21 cellular contexts compared by ENCODE assay signal in the genomic region with DNA sequence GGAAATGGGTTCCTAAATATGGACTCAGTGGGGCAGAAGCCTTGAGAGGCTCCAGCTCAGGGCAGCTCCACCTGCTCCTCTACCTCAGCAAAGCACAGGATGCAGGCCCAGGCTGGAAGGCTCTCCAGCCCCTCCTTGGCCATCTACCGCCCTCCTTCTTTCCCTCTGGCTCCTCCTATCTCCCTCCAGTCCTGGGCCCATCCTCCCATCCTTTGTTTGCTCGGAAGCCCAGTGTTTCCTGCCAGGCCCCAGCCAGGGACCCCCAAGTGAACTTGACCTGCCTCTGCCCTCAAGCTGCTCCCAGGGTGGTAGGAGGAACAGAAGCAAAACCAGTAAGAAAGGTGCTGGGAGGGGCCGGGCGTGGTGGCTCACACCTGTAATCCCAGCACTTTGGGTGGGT. TPM values are rescaled to one million over a fixed set of nuclear protein-coding genes. Genes with fewer than 3 reads are reported as not detected.
DNase-seq lines count a peak whose midpoint lies in the region; ATAC-seq and TF ChIP-seq lines count a peak whose summit lies in the region.
"Had no signal": no experiment of that assay in that cellular context is flagged by ENCODE, and none has a peak within 500 bp of the region (broad histone marks: within the 10 kb centered on the region; RNA-seq: fewer than 3 reads in every experiment).

No MANE protein-coding gene starts in this region.

- H3K36me3 ChIP-seq in DND-41 (ENCODE audit: insufficient read depth, low read length), result peaks cover 85% of the 10 kb centered on the region
- H3K36me3 ChIP-seq: breast epithelium, SJCRH30 had no signal

- H3K27ac ChIP-seq in DND-41 (ENCODE audit: low read length), result peak overlapping the region; percentile 27; the same call in 1 of the 2 replicates
- H3K27ac ChIP-seq: breast epithelium, HL-60, SJCRH30 had no signal

- DNase-seq in activated T-cell treated with anti-CD3 and anti-CD28 coated beads, Interleukin-2, amount 50 U/mL, for 24 hours, result no peak
- DNase-seq in activated T-cell treated with anti-CD3 and anti-CD28 coated beads for 4 hours (no peak), DND-41 (no peak), natural killer cell (no peak), RKO (ENCODE audit: low spot score) (no peak)
- DNase-seq in effector CD4-positive, alpha-beta T cell, result no peak
- DNase-seq: C1 segment of cervical spinal cord, DMS153, foreskin melanocyte, HCEC 1CT, mucosa of descending colon, NCI-H1417 treated with DMSO at 0.1 percent for 48 hours, NCI-H69, OCI-M1, SJCRH30, T-helper 9 cell had no signal

- H3K9me3 Mint-ChIP-seq in activated T-cell treated with anti-CD3 and anti-CD28 coated beads, Interleukin-2, amount 50 U/mL, for 24 hours, result no peaks in the 10 kb centered on the region
- H3K9me3 Mint-ChIP-seq in activated T-helper 17 cell treated with anti-CD3 and anti-CD28 coated beads, Interleukin-2, amount 50 U/mL, for 72 hours, result no peaks in the 10 kb centered on the region
- H3K9me3 Mint-ChIP-seq in natural killer cell, result no peaks in the 10 kb centered on the region

- H3K9ac ChIP-seq in DND-41 (ENCODE audit: low read depth, low read length), result no peak overlapping the region

- no peaks in the 10 kb centered on the region for H3K27me3 Mint-ChIP-seq in activated T-cell treated with anti-CD3 and anti-CD28 coated beads, Interleukin-2, amount 50 U/mL, for 24 hours
- no peaks in the 10 kb centered on the region for H3K27me3 Mint-ChIP-seq in activated T-helper 17 cell treated with anti-CD3 and anti-CD28 coated beads, Interleukin-2, amount 50 U/mL, for 72 hours
- no peaks in the 10 kb centered on the region for H3K27me3 Mint-ChIP-seq in natural killer cell (ENCODE audit: low read depth in 2 of 2)

- H3K4me1 ChIP-seq in DND-41 (ENCODE audit: insufficient read depth, low read length), result peaks cover 29% of the 10 kb centered on the region
- H3K4me1 ChIP-seq: SJCRH30 had no signal

- H3K9me3 ChIP-seq in DND-41 (ENCODE audit: insufficient read depth, low read length, severe bottlenecking), result no peaks in the 10 kb centered on the region
- H3K9me3 ChIP-seq: breast epithelium, mucosa of descending colon, SJCRH30 had no signal

- H3K4me3 Mint-ChIP-seq in activated T-cell treated with anti-CD3 and anti-CD28 coated beads, Interleukin-2, amount 50 U/mL, for 24 hours, result no peak overlapping the region
- H3K4me3 Mint-ChIP-seq in activated T-helper 17 cell treated with anti-CD3 and anti-CD28 coated beads, Interleukin-2, amount 50 U/mL, for 72 hours, result peak overlapping the region; percentile 61
- no peak overlapping the region for H3K4me3 Mint-ChIP-seq in natural killer cell

- ATAC-seq in DND-41 (ENCODE audit: insufficient read depth, low read depth) (no peak), natural killer cell (no peak), GM18873 (IDR thresholded peaks at IDR 0.05; ENCODE audit: low FRiP score, unreplicated experiment) (no peak)
- no peak for ATAC-seq in activated T-helper 17 cell treated with anti-CD3 and anti-CD28 coated beads, Interleukin-2, amount 50 U/mL, for 72 hours (replicated peaks)
- ATAC-seq: left lobe of liver, mucosa of descending colon had no signal

- H3K27ac Mint-ChIP-seq in activated T-cell treated with anti-CD3 and anti-CD28 coated beads, Interleukin-2, amount 50 U/mL, for 24 hours, result peak overlapping the region; percentile 89
- peak overlapping the region; percentile 82 for H3K27ac Mint-ChIP-seq in activated T-helper 17 cell treated with anti-CD3 and anti-CD28 coated beads, Interleukin-2, amount 50 U/mL, for 72 hours
- H3K27ac Mint-ChIP-seq in natural killer cell, result peak overlapping the region; percentile 30 to 72

- H3K36me3 Mint-ChIP-seq in activated T-cell treated with anti-CD3 and anti-CD28 coated beads, Interleukin-2, amount 50 U/mL, for 24 hours (ENCODE audit: low read depth), result peaks cover 88% of the 10 kb centered on the region
- peaks cover 84% of the 10 kb centered on the region for H3K36me3 Mint-ChIP-seq in activated T-helper 17 cell treated with anti-CD3 and anti-CD28 coated beads, Interleukin-2, amount 50 U/mL, for 72 hours (ENCODE audit: low read depth)
- no peaks in the 10 kb centered on the region for H3K36me3 Mint-ChIP-seq in natural killer cell

- H2AFZ ChIP-seq in DND-41 (ENCODE audit: low read depth, low read length), result no peak overlapping the region

- peaks cover 99% of the 10 kb centered on the region for H3K79me2 ChIP-seq in DND-41 (ENCODE audit: insufficient read depth, low read length)

- peaks cover 91% of the 10 kb centered on the region for H4K20me1 ChIP-seq in DND-41 (ENCODE audit: insufficient read depth, low read length)

- no peaks in the 10 kb centered on the region for H3K27me3 ChIP-seq in DND-41 (ENCODE audit: insufficient read depth, low read length, poor library complexity)
- H3K27me3 ChIP-seq: breast epithelium, SJCRH30 had no signal

- peaks cover 74% of the 10 kb centered on the region for H3K4me1 Mint-ChIP-seq in activated T-cell treated with anti-CD3 and anti-CD28 coated beads, Interleukin-2, amount 50 U/mL, for 24 hours (ENCODE audit: low read depth)
- peaks cover 46% of the 10 kb centered on the region for H3K4me1 Mint-ChIP-seq in activated T-helper 17 cell treated with anti-CD3 and anti-CD28 coated beads, Interleukin-2, amount 50 U/mL, for 72 hours
- H3K4me1 Mint-ChIP-seq in natural killer cell, result peaks cover 46 to 65% of the 10 kb centered on the region in 2 donors

- intact Hi-C loops in natural killer cell (cut with micrococcal nuclease), result no loop called here

- H3K4me2 ChIP-seq in DND-41 (ENCODE audit: insufficient read depth, low read length), result no peak overlapping the region

- no peak overlapping the region for H3K4me3 ChIP-seq in DND-41 (ENCODE audit: low read depth in 1 of 2, low read length in 2 of 2)
- H3K4me3 ChIP-seq: breast epithelium, mucosa of descending colon, SJCRH30 had no signal

- TF ChIP-seq CTCF in DND-41 (IDR thresholded peaks at IDR 0.05; ENCODE audit: borderline replicate concordance, extremely low read depth, low read length, poor library complexity, severe bottlenecking), result no peak
- no peak for TF ChIP-seq CTCF in natural killer cell (IDR thresholded peaks at IDR 0.05)

RNA-seq across cellular contexts. Expression of a gene that starts 20.1 kb away (rescaled TPM):
- 100 to 1,000 TPM in 1 of 2 donors, 10 to 100 TPM in 1; 99.8 to 131 TPM for total RNA-seq in activated T-helper 17 cell treated with anti-CD3 and anti-CD28 coated beads, Interleukin-2, amount 50 U/mL, for 72 hours
- total RNA-seq in natural killer cell, result 10 to 100 TPM; 48.0 to 57.7 (median 49.3) TPM

RNA-seq across cellular contexts. Expression of a gene that starts 25.4 kb away (rescaled TPM):
- total RNA-seq in activated T-helper 17 cell treated with anti-CD3 and anti-CD28 coated beads, Interleukin-2, amount 50 U/mL, for 72 hours, result 100 to 1,000 TPM; 204 to 327 TPM
- total RNA-seq in natural killer cell, result 10 to 100 TPM in 2 of 3 donors, 1 to 10 TPM in 1; 2.4 to 23.6 (median 11.3) TPM

RNA-seq across cellular contexts. Expression of a gene that starts 37.7 kb away (rescaled TPM):
- total RNA-seq in activated T-helper 17 cell treated with anti-CD3 and anti-CD28 coated beads, Interleukin-2, amount 50 U/mL, for 72 hours, result 1 to 10 TPM; 3.8 to 7.8 TPM
- total RNA-seq in natural killer cell, result 1 to 10 TPM; 1.4 to 2.4 (median 1.7) TPM
- total RNA-seq: left lobe of liver had no signal

Comparison
In these comparisons a context has a peak if more than half of its experiments do, and no peak if none do; other contexts are left out.
1. RNA of a gene that starts 25.4 kb away (total RNA-seq): 204 to 327 TPM in activated T-helper 17 cell treated with anti-CD3 and anti-CD28 coated beads, Interleukin-2, amount 50 U/mL, for 72 hours; 2.4 to 23.6 TPM in natural killer cell; every median in the first group is over 4 times any median in the second.
2. Peak in every context shown above with its lines, with median percentiles within 50 percentile points of each other: H3K27ac Mint-ChIP-seq.